2 cellular contexts compared by ENCODE assay signal in the genomic region with DNA sequence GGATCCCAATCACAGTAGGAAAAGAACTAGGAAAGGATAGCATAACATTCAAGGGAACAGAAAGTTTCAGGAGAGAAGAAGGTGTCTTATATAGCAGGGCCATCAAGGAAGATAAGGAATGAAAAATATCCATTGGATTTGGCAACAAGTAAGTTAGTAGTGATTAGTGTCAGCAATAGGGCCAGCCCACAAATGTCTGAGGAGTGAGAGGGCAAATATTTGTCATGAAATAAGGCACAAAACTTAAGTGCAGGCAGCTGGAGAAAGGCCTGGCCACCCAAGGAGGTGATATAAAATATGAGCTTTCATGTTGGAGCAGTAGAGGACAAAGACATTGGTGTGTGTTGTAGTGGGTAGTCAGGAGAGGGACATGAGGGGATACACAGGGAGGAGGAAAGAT.
TF ChIP-seq lines count a peak whose summit lies in the region.

No MANE protein-coding gene starts in this region.

TF ChIP-seq in A549, 52 proteins besides CTCF, POLR2A, EP300 and RAD21:
- no peak for TF ChIP-seq NPAS2 (CRISPR knock-in tag; IDR thresholded peaks at IDR 0.05; ENCODE audit: borderline replicate concordance)
- no peak for TF ChIP-seq HEYL (CRISPR knock-in tag; IDR thresholded peaks at IDR 0.05)
- TF ChIP-seq, protein P1, sequence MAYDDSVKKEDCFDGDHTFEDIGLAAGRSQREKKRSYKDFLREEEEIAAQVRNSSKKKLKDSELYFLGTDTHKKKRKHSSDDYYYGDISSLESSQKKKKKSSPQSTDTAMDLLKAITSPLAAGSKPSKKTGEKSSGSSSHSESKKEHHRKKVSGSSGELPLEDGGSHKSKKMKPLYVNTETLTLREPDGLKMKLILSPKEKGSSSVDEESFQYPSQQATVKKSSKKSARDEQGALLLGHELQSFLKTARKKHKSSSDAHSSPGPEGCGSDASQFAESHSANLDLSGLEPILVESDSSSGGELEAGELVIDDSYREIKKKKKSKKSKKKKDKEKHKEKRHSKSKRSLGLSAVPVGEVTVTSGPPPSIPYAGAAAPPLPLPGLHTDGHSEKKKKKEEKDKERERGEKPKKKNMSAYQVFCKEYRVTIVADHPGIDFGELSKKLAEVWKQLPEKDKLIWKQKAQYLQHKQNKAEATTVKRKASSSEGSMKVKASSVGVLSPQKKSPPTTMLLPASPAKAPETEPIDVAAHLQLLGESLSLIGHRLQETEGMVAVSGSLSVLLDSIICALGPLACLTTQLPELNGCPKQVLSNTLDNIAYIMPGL (CRISPR knock-in tag; IDR thresholded peaks at IDR 0.05; ENCODE audit: borderline replicate concordance) = no peak
- no peak for TF ChIP-seq ELK1 (IDR thresholded peaks at IDR 0.05; ENCODE audit: low read depth, low read length)
- TF ChIP-seq FOXS1 (CRISPR knock-in tag; IDR thresholded peaks at IDR 0.05) = no peak
- no peak for TF ChIP-seq MAZ (IDR thresholded peaks at IDR 0.05; ENCODE audit: borderline replicate concordance, low read depth, low read length)
- TF ChIP-seq, protein P2, sequence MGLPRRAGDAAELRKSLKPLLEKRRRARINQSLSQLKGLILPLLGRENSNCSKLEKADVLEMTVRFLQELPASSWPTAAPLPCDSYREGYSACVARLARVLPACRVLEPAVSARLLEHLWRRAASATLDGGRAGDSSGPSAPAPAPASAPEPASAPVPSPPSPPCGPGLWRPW (IDR thresholded peaks at IDR 0.05) = no peak
- no peak for TF ChIP-seq ZNF302 (CRISPR knock-in tag; IDR thresholded peaks at IDR 0.05)
- no peak for TF ChIP-seq CHD4 (IDR thresholded peaks at IDR 0.05; ENCODE audit: borderline replicate concordance)
- no peak for TF ChIP-seq GATA3 (IDR thresholded peaks at IDR 0.05; ENCODE audit: borderline replicate concordance)
- no peak for TF ChIP-seq CHD2 (IDR thresholded peaks at IDR 0.05; ENCODE audit: low read length, partially characterized antibody)
- TF ChIP-seq FOSB (CRISPR knock-in tag; IDR thresholded peaks at IDR 0.05) = no peak
- TF ChIP-seq EHMT2 (IDR thresholded peaks at IDR 0.05; ENCODE audit: low read depth) = no peak
- TF ChIP-seq SREBF2 (IDR thresholded peaks at IDR 0.05) = no peak

TF ChIP-seq in IMR-90, 13 proteins besides CTCF, POLR2A, EP300 and RAD21:
- TF ChIP-seq SMC3 (IDR thresholded peaks at IDR 0.05; ENCODE audit: low read depth, low read length) (no peak), MAFK (IDR thresholded peaks at IDR 0.05; ENCODE audit: low read depth, low read length) (no peak), RFX5 (IDR thresholded peaks at IDR 0.05; ENCODE audit: low read depth, low read length) (no peak), NFE2L2 (IDR thresholded peaks at IDR 0.05; ENCODE audit: low read depth, low read length) (no peak), RCOR1 (IDR thresholded peaks at IDR 0.05; ENCODE audit: insufficient replicate concordance, low read length) (no peak), BHLHE40 (IDR thresholded peaks at IDR 0.05; ENCODE audit: low read depth, low read length) (no peak), MXI1 (IDR thresholded peaks at IDR 0.05; ENCODE audit: borderline replicate concordance, low read depth, low read length) (no peak), CEBPB (IDR thresholded peaks at IDR 0.05; ENCODE audit: low read depth, low read length) (no peak), MAZ (IDR thresholded peaks at IDR 0.05; ENCODE audit: borderline replicate concordance, low read depth, low read length) (no peak), FOS (IDR thresholded peaks at IDR 0.05; ENCODE audit: low read depth, low read length) (no peak), ELK1 (IDR thresholded peaks at IDR 0.05; ENCODE audit: borderline replicate concordance, low read depth, low read length) (no peak), CHD1 (IDR thresholded peaks at IDR 0.05; ENCODE audit: low read depth, low read length) (no peak)
- TF ChIP-seq, protein P3, sequence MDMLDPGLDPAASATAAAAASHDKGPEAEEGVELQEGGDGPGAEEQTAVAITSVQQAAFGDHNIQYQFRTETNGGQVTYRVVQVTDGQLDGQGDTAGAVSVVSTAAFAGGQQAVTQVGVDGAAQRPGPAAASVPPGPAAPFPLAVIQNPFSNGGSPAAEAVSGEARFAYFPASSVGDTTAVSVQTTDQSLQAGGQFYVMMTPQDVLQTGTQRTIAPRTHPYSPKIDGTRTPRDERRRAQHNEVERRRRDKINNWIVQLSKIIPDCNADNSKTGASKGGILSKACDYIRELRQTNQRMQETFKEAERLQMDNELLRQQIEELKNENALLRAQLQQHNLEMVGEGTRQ (IDR thresholded peaks at IDR 0.05; ENCODE audit: low read depth, low read length) = no peak
